In genomic region chr16:24978370-24978914, GRCh38 we compare ENCODE assay signal across 11 cellular contexts. TPM values are rescaled to one million over a fixed set of nuclear protein-coding genes. Genes with fewer than 3 reads are reported as not detected.
A peak's percentile ranks its signal among the peaks of the same experiment; 100 is the strongest.
DNase-seq lines count a peak whose midpoint lies in the region; ATAC-seq, FAIRE-seq and TF ChIP-seq lines count a peak whose summit lies in the region.
"Had no signal": no experiment of that assay in that cellular context is flagged by ENCODE, and none has a peak within 500 bp of the region (broad histone marks: within the 10 kb centered on the region; RNA-seq: fewer than 3 reads in every experiment).

No MANE protein-coding gene starts in this region.

- peaks cover 81% of the 10 kb centered on the region for H3K79me2 ChIP-seq in endothelial cell of umbilical vein (ENCODE audit: control insufficient read depth, insufficient read depth, low read length)

- CTCF ChIA-PET in endothelial cell of umbilical vein (lab: Charles Lee): interaction anchor here (2.4 kb wide), 1 partner anchor 71 kb away, joined by 8 read pairs; no protein-coding TSS in a partner anchor

- H3K27ac ChIP-seq in endothelial cell of umbilical vein (ENCODE audit: insufficient read depth, low read depth, low read length): peak overlapping the region; percentile 76
- H3K27ac ChIP-seq in skin epidermis: peak overlapping the region in 12 of 21 experiments; percentile 8 to 76 (median 60)
- no peak overlapping the region for H3K27ac ChIP-seq in body of pancreas
- H3K27ac ChIP-seq: cardiac muscle cell had no signal

- H3K27ac Mint-ChIP-seq in IgD-negative memory B cell: peak overlapping the region; percentile 53 to 78 (median 71)
- H3K27ac Mint-ChIP-seq: activated CD8-positive, alpha-beta memory T cell treated with anti-CD3 and anti-CD28 coated beads, Interleukin-2, amount 10 ng/mL, durations not matched to agents 7 days and 5 days had no signal

- BruUV-seq in endothelial cell of umbilical vein (replicated peaks; lab: Mats Ljungman, UMichigan): no TSS peak

- POLR2A ChIA-PET in endothelial cell of umbilical vein (lab: Charles Lee): interaction anchor here (1.3 kb wide), 1 partner anchor 10 kb away, joined by 3 read pairs; no protein-coding TSS in a partner anchor

- 87 to 90% methylated on average over 8 of the region's 8 CpGs for WGBS in body of pancreas, 2 donors

- H3K27me3 ChIP-seq in endothelial cell of umbilical vein (ENCODE audit: control insufficient read depth in 2 of 2, insufficient read depth in 2 of 2, low read length in 2 of 2): no peaks in the 10 kb centered on the region
- no peaks in the 10 kb centered on the region for H3K27me3 ChIP-seq in body of pancreas
- H3K27me3 ChIP-seq: cardiac muscle cell had no signal

- H3K4me1 ChIP-seq in endothelial cell of umbilical vein (ENCODE audit: control insufficient read depth, extremely low read depth, insufficient read depth, low read length) (peaks cover 67% of the 10 kb centered on the region), body of pancreas (no peaks in the 10 kb centered on the region)

- peaks cover 0 to 2% (median 0%) of the 10 kb centered on the region in 3 donors for H3K9me3 Mint-ChIP-seq in IgD-negative memory B cell

- peaks cover 3% of the 10 kb centered on the region for H3K36me3 Mint-ChIP-seq in IgD-negative memory B cell

- FAIRE-seq in endothelial cell of umbilical vein (lab: Jason Lieb, UNC): no peak

- DNase-seq in endothelial cell of umbilical vein (ENCODE audit: low read depth, low spot score): no peak
- no peak for DNase-seq in body of pancreas
- no peak for DNase-seq in stimulated activated CD8-positive, alpha-beta memory T cell treated with anti-CD3 and anti-CD28 coated beads, Interleukin-4, amount 100 ng/mL, for 48 hours
- DNase-seq: activated CD8-positive, alpha-beta memory T cell treated with anti-CD3 and anti-CD28 coated beads, Interleukin-2, amount 10 ng/mL, durations not matched to agents 7 days and 5 days; DMS153 had no signal

- H3K27me3 Mint-ChIP-seq in IgD-negative memory B cell: no peaks in the 10 kb centered on the region
- H3K27me3 Mint-ChIP-seq: activated CD8-positive, alpha-beta memory T cell treated with anti-CD3 and anti-CD28 coated beads, Interleukin-2, amount 10 ng/mL, durations not matched to agents 7 days and 5 days had no signal

- no peaks in the 10 kb centered on the region for H3K9me1 ChIP-seq in endothelial cell of umbilical vein (replicated peaks; ENCODE audit: control insufficient read depth, extremely low read depth, insufficient read depth, low read length)

- peak overlapping the region; percentile 34 to 88 (median 48) for H3K4me3 Mint-ChIP-seq in IgD-negative memory B cell
- H3K4me3 Mint-ChIP-seq: activated CD8-positive, alpha-beta memory T cell treated with anti-CD3 and anti-CD28 coated beads, Interleukin-2, amount 10 ng/mL, durations not matched to agents 7 days and 5 days had no signal

- ATAC-seq in GM18861 (IDR thresholded peaks at IDR 0.05; ENCODE audit: unreplicated experiment): peak; percentile 33
- no peak for ATAC-seq in HG03139 (IDR thresholded peaks at IDR 0.05; ENCODE audit: unreplicated experiment)
- no peak for ATAC-seq in body of pancreas
- no peak for ATAC-seq in GM18511 (IDR thresholded peaks at IDR 0.05; ENCODE audit: unreplicated experiment)
- ATAC-seq: activated CD8-positive, alpha-beta memory T cell treated with anti-CD3 and anti-CD28 coated beads, Interleukin-2, amount 10 ng/mL, durations not matched to agents 7 days and 5 days had no signal

- TF ChIP-seq CTCF in endothelial cell of umbilical vein (IDR thresholded peaks at IDR 0.05; ENCODE audit: extremely low read depth in 1 of 2, insufficient read depth in 1 of 2, low read depth in 1 of 2, low read length in 2 of 2): no peak
- no peak for TF ChIP-seq CTCF in body of pancreas (IDR thresholded peaks at IDR 0.05)

- peak overlapping the region; percentile 56 for H3K4me2 ChIP-seq in endothelial cell of umbilical vein (ENCODE audit: insufficient read depth, low read length)

- TF ChIP-seq POLR2A in endothelial cell of umbilical vein (IDR thresholded peaks at IDR 0.05; ENCODE audit: low read depth, low read length) (no peak), body of pancreas (IDR thresholded peaks at IDR 0.05) (no peak)

- H3K36me3 ChIP-seq in endothelial cell of umbilical vein (ENCODE audit: control insufficient read depth in 2 of 2, extremely low read depth in 1 of 2, insufficient read depth in 2 of 2, low read length in 2 of 2): peaks cover 21 to 24% of the 10 kb centered on the region in 2 experiments
- peaks cover 0 to 3% of the 10 kb centered on the region in 2 donors for H3K36me3 ChIP-seq in body of pancreas (replicated peaks in 1 of 2; ENCODE audit: insufficient read depth in 1 of 2, low read depth in 2 of 2)
- H3K36me3 ChIP-seq: cardiac muscle cell had no signal

- no peak overlapping the region for H3K4me3 ChIP-seq in endothelial cell of umbilical vein (replicated peaks in 1 of 3; ENCODE audit: insufficient read depth in 1 of 3, low read depth in 1 of 3, low read length in 3 of 3)
- no peak overlapping the region for H3K4me3 ChIP-seq in skin epidermis
- H3K4me3 ChIP-seq in body of pancreas: no peak overlapping the region
- H3K4me3 ChIP-seq: cardiac muscle cell had no signal

- peaks cover 44 to 75% (median 66%) of the 10 kb centered on the region in 3 donors for H3K4me1 Mint-ChIP-seq in IgD-negative memory B cell

- H3K9me3 ChIP-seq in endothelial cell of umbilical vein (replicated peaks; ENCODE audit: control insufficient read depth, insufficient read depth, low read length): no peaks in the 10 kb centered on the region
- no peaks in the 10 kb centered on the region for H3K9me3 ChIP-seq in body of pancreas

- dilution Hi-C loops in endothelial cell of umbilical vein (cut with MboI; ENCODE audit: extremely low pct_ligation_motif_present, low sequenced_read_pairs): no loop called here

- H4K20me1 ChIP-seq in endothelial cell of umbilical vein (replicated peaks; ENCODE audit: control insufficient read depth, extremely low read depth, insufficient read depth, low read length): no peaks in the 10 kb centered on the region

- H3K9ac ChIP-seq in endothelial cell of umbilical vein (replicated peaks; ENCODE audit: extremely low read depth, insufficient read depth, low read length): peak overlapping the region; percentile 51

- intact Hi-C loops in endothelial cell of umbilical vein (cut with micrococcal nuclease): loop anchor here (2.0 kb wide), 1 partner anchor 36 kb away; the partner anchor contains the start of gene ARHGAP17
- intact Hi-C loops in body of pancreas (cut with DNase I): no loop called here

- no peak overlapping the region for H2AFZ ChIP-seq in endothelial cell of umbilical vein (ENCODE audit: low read depth, low read length)

TF ChIP-seq in endothelial cell of umbilical vein, 7 proteins besides CTCF, POLR2A, EP300 and RAD21:
- TF ChIP-seq GATA2 (IDR thresholded peaks at IDR 0.05; ENCODE audit: insufficient read depth, insufficient read length, low read depth, low read length) (no peak), POLR2AphosphoS5 (IDR thresholded peaks at IDR 0.05; ENCODE audit: insufficient read depth, low read depth, low read length) (no peak), FOS (IDR thresholded peaks at IDR 0.05; ENCODE audit: borderline replicate concordance, insufficient read depth, low read length) (no peak), MYC (IDR thresholded peaks at IDR 0.05; ENCODE audit: low read depth, low read length) (no peak), JUN (IDR thresholded peaks at IDR 0.05; ENCODE audit: borderline replicate concordance, insufficient read depth, insufficient read length, low read depth) (no peak), EZH2 (IDR thresholded peaks at IDR 0.05; ENCODE audit: borderline replicate concordance, low read depth, low read length, severe bottlenecking) (no peak), MAX (IDR thresholded peaks at IDR 0.05; ENCODE audit: insufficient read depth, insufficient read length) (no peak)

RNA-seq across cellular contexts. Expression of gene ARHGAP17, which starts 36.7 kb away (rescaled TPM):
- polyA plus RNA-seq in IgD-negative memory B cell: 153 TPM
- 151 and 164 TPM in 2 replicates for total RNA-seq in endothelial cell of umbilical vein
- 63.1 and 65.8 TPM in 2 replicates for polyA plus RNA-seq in endothelial cell of umbilical vein
- 67.5 and 72.3 TPM in 2 replicates for polyA plus RNA-seq in endothelial cell of umbilical vein (2011; cell fraction: cytosol; rRNA removed)
- polyA plus RNA-seq in endothelial cell of umbilical vein (2011; cell fraction: nucleus; rRNA removed): 155 and 157 TPM in 2 replicates
- polyA plus RNA-seq in endothelial cell of umbilical vein (2012): 88.4 and 132 TPM in 2 replicates
- 119 and 130 TPM in 2 replicates for polyA minus RNA-seq in endothelial cell of umbilical vein
- 27.0 TPM for polyA minus RNA-seq in endothelial cell of umbilical vein (2011; cell fraction: cytosol; rRNA and poly(A)+ RNA removed)
- 123 and 174 TPM in 2 replicates for polyA minus RNA-seq in endothelial cell of umbilical vein (2011; cell fraction: nucleus; rRNA and poly(A)+ RNA removed)
- total RNA-seq in body of pancreas: 10 to 100 TPM; 35.9 to 54.7 TPM

Comparison
In these comparisons a context has a peak if more than half of its experiments do, and no peak if none do; other contexts are left out.
1. H3K27ac ChIP-seq: peak in endothelial cell of umbilical vein (single experiment) and skin epidermis (12 of 21); none in body of pancreas (0 of 4).